ENCODE assay signal across 17 cellular contexts in the genomic region with DNA sequence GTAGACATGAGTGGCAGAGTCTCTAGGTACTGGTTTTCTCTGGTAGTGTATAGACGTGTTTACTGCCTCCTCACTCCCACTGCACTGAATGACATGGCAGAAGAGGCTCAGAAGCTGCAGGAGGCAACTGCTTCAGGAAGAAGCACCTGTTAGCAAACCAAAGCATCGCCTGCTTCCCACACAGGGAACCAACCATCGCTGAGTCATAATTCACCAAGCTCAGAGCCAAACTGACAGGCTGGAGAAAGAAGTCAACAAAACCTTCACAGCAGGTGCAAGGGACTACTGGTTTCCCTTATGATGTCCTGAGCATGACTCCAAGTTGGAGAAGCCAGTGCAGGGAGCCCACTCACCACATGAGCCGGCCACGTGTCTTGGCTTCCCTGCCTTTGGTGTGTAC.
DNase-seq lines count a peak whose midpoint lies in the region; ATAC-seq and TF ChIP-seq lines count a peak whose summit lies in the region.
"Had no signal": no experiment of that assay in that cellular context is flagged by ENCODE, and none has a peak within 500 bp of the region (broad histone marks: within the 10 kb centered on the region; RNA-seq: fewer than 3 reads in every experiment).

No MANE protein-coding gene starts in this region.

- H3K4me3 Mint-ChIP-seq in Caco-2 (ENCODE audit: unreplicated experiment) (no peak overlapping the region), mesothelial cell of epicardium (no peak overlapping the region)
- H3K4me3 Mint-ChIP-seq: central memory CD8-positive, alpha-beta T cell; neural progenitor cell; WTC11 had no signal

- no peak overlapping the region for H3K9ac ChIP-seq in DND-41 (ENCODE audit: low read depth, low read length)
- H3K9ac ChIP-seq: BLaER1 treated with 17β-estradiol and CSF1 and Interleukin-3, amounts not matched to agents 10 nM and 100 nM; neural progenitor cell had no signal

- no peaks in the 10 kb centered on the region for H3K79me2 ChIP-seq in DND-41 (ENCODE audit: insufficient read depth, low read length)

- no peaks in the 10 kb centered on the region for H4K20me1 ChIP-seq in DND-41 (ENCODE audit: insufficient read depth, low read length)
- H4K20me1 ChIP-seq: BLaER1 treated with 17β-estradiol and CSF1 and Interleukin-3, amounts not matched to agents 10 nM and 100 nM had no signal

- H3K36me3 Mint-ChIP-seq in Caco-2 (ENCODE audit: insufficient read depth, unreplicated experiment) (no peaks in the 10 kb centered on the region), mesothelial cell of epicardium (no peaks in the 10 kb centered on the region)
- H3K36me3 Mint-ChIP-seq: neural progenitor cell, WTC11 had no signal

- no peak for TF ChIP-seq EP300 in upper lobe of left lung (IDR thresholded peaks at IDR 0.05)

- no peaks in the 10 kb centered on the region for H3K9me3 Mint-ChIP-seq in Caco-2 (ENCODE audit: unreplicated experiment)
- H3K9me3 Mint-ChIP-seq in mesothelial cell of epicardium = peaks cover under 1% of the 10 kb centered on the region
- H3K9me3 Mint-ChIP-seq: central memory CD8-positive, alpha-beta T cell; neural progenitor cell had no signal

- DNase-seq in DND-41 = peak; percentile 26
- DNase-seq in SHP77 treated with DMSO at 0.1 percent for 48 hours (lab: John Stamatoyannopoulos, UW) = peak; percentile 81
- no peak for DNase-seq in Caco-2
- DNase-seq in upper lobe of left lung = no peak
- no peak for DNase-seq in mesothelial cell of epicardium (ENCODE audit: low spot score in 2 of 2, unreplicated experiment in 2 of 2)
- DNase-seq: activated T-cell treated with anti-CD3 and anti-CD28 coated beads for 4 hours; mesenchymal stem cell; NCI-H446 treated with DMSO at 0.1 percent for 48 hours; stimulated activated CD4-positive, alpha-beta T cell treated with anti-CD3 and anti-CD28 coated beads, Interleukin-2, amount 100 ng/mL, for 24 hours; thyroid gland had no signal

- H3K27me3 ChIP-seq in DND-41 (ENCODE audit: insufficient read depth, low read length, poor library complexity) = peaks cover 26% of the 10 kb centered on the region
- H3K27me3 ChIP-seq in Caco-2 (replicated peaks; ENCODE audit: control insufficient read depth, insufficient read depth, low read length) = no peaks in the 10 kb centered on the region
- H3K27me3 ChIP-seq in upper lobe of left lung = no peaks in the 10 kb centered on the region
- H3K27me3 ChIP-seq: BLaER1 treated with 17β-estradiol and CSF1 and Interleukin-3, amounts not matched to agents 10 nM and 100 nM; neural progenitor cell; right atrium auricular region; thyroid gland had no signal

- intact Hi-C loops in Caco-2 (cut with micrococcal nuclease; ENCODE audit: unreplicated experiment) = no loop called here

- no peak for TF ChIP-seq POLR2A in upper lobe of left lung (IDR thresholded peaks at IDR 0.05)

- 64 to 83% methylated on average over 4 to 5 of the region's 5 CpGs for WGBS in upper lobe of left lung, 2 donors

- H3K27ac ChIP-seq in DND-41 (ENCODE audit: low read length) = no peak overlapping the region
- no peak overlapping the region for H3K27ac ChIP-seq in upper lobe of left lung
- H3K27ac ChIP-seq: BLaER1 treated with 17β-estradiol and CSF1 and Interleukin-3, amounts not matched to agents 10 nM and 100 nM; neural progenitor cell; right atrium auricular region; thyroid gland had no signal

- H3K9me3 ChIP-seq in DND-41 (ENCODE audit: insufficient read depth, low read length, severe bottlenecking) (no peaks in the 10 kb centered on the region), Caco-2 (no peaks in the 10 kb centered on the region), upper lobe of left lung (no peaks in the 10 kb centered on the region)
- H3K9me3 ChIP-seq: right atrium auricular region, thyroid gland had no signal

- H3K27me3 Mint-ChIP-seq in Caco-2 (ENCODE audit: insufficient read depth, unreplicated experiment) (peaks cover 9% of the 10 kb centered on the region), mesothelial cell of epicardium (ENCODE audit: low read depth) (peaks cover 61% of the 10 kb centered on the region)

- H3K4me3 ChIP-seq in DND-41 (ENCODE audit: low read depth in 1 of 2, low read length in 2 of 2) (no peak overlapping the region), Caco-2 (ENCODE audit: low read depth, low read length) (no peak overlapping the region), upper lobe of left lung (no peak overlapping the region)
- H3K4me3 ChIP-seq: BLaER1 treated with 17β-estradiol and CSF1 and Interleukin-3, amounts not matched to agents 10 nM and 100 nM; neural progenitor cell; right atrium auricular region; thyroid gland had no signal

- H3K36me3 ChIP-seq in DND-41 (ENCODE audit: insufficient read depth, low read length) (no peaks in the 10 kb centered on the region), Caco-2 (ENCODE audit: control insufficient read depth, insufficient read depth, low read length) (no peaks in the 10 kb centered on the region), upper lobe of left lung (no peaks in the 10 kb centered on the region)
- H3K36me3 ChIP-seq: BLaER1 treated with 17β-estradiol and CSF1 and Interleukin-3, amounts not matched to agents 10 nM and 100 nM; neural progenitor cell; right atrium auricular region; thyroid gland had no signal

- CTCF ChIA-PET in Caco-2 (lab: Charles Lee) = no interaction called here

- H3K27ac Mint-ChIP-seq in Caco-2 (ENCODE audit: unreplicated experiment) (no peak overlapping the region), mesothelial cell of epicardium (no peak overlapping the region)
- H3K27ac Mint-ChIP-seq: neural progenitor cell, WTC11 had no signal

- H3K4me2 ChIP-seq in DND-41 (ENCODE audit: insufficient read depth, low read length) = no peak overlapping the region
- H3K4me2 ChIP-seq: neural progenitor cell had no signal

- peak; percentile 72 for ATAC-seq in DND-41 (ENCODE audit: insufficient read depth, low read depth)
- ATAC-seq in GM18909 (IDR thresholded peaks at IDR 0.05; ENCODE audit: poor library complexity, unreplicated experiment) = peak; percentile 39
- peak; percentile 63 for ATAC-seq in HG03442 (IDR thresholded peaks at IDR 0.05; ENCODE audit: unreplicated experiment)
- ATAC-seq in upper lobe of left lung (ENCODE audit: low FRiP score in 2 of 2) = no peak
- ATAC-seq: WTC11 had no signal

- TF ChIP-seq CTCF in DND-41 (IDR thresholded peaks at IDR 0.05; ENCODE audit: borderline replicate concordance, extremely low read depth, low read length, poor library complexity, severe bottlenecking) (no peak), Caco-2 (IDR thresholded peaks at IDR 0.05; ENCODE audit: insufficient read depth in 1 of 2, low read depth in 1 of 2, low read length in 1 of 2, severe bottlenecking in 1 of 2, unreplicated experiment in 1 of 2) (no peak), upper lobe of left lung (IDR thresholded peaks at IDR 0.05) (no peak), mesothelial cell of epicardium (IDR thresholded peaks at IDR 0.05; ENCODE audit: unreplicated experiment) (no peak)

- H2AFZ ChIP-seq in DND-41 (ENCODE audit: low read depth, low read length) = no peak overlapping the region
- H2AFZ ChIP-seq: neural progenitor cell had no signal

- H3K4me1 ChIP-seq in DND-41 (ENCODE audit: insufficient read depth, low read length) (no peaks in the 10 kb centered on the region), Caco-2 (no peaks in the 10 kb centered on the region), upper lobe of left lung (peaks cover 0 to 18% (median 8%) of the 10 kb centered on the region in 4 donors)
- H3K4me1 ChIP-seq: neural progenitor cell had no signal

- H3K4me1 Mint-ChIP-seq in Caco-2 (ENCODE audit: low read depth, unreplicated experiment) (no peaks in the 10 kb centered on the region), mesothelial cell of epicardium (peaks cover 3% of the 10 kb centered on the region)
- H3K4me1 Mint-ChIP-seq: central memory CD8-positive, alpha-beta T cell; neural progenitor cell; WTC11 had no signal

- POLR2A ChIA-PET in Caco-2 (lab: Charles Lee) = no interaction called here

- BruUV-seq in Caco-2 (replicated peaks; lab: Mats Ljungman, UMichigan) = no TSS peak

Comparison
In these comparisons a context has a peak if more than half of its experiments do, and no peak if none do; other contexts are left out.
1. ATAC-seq: peak in DND-41 (single experiment), GM18909 (single experiment) and HG03442 (single experiment); none in upper lobe of left lung (0 of 2).
2. DNase-seq: peak in DND-41 (single experiment) and SHP77 treated with DMSO at 0.1 percent for 48 hours (single experiment); none in Caco-2 (0 of 2), upper lobe of left lung (0 of 2) and mesothelial cell of epicardium (0 of 2).